ENCODE assay signal across 8 cellular contexts in the genomic region with DNA sequence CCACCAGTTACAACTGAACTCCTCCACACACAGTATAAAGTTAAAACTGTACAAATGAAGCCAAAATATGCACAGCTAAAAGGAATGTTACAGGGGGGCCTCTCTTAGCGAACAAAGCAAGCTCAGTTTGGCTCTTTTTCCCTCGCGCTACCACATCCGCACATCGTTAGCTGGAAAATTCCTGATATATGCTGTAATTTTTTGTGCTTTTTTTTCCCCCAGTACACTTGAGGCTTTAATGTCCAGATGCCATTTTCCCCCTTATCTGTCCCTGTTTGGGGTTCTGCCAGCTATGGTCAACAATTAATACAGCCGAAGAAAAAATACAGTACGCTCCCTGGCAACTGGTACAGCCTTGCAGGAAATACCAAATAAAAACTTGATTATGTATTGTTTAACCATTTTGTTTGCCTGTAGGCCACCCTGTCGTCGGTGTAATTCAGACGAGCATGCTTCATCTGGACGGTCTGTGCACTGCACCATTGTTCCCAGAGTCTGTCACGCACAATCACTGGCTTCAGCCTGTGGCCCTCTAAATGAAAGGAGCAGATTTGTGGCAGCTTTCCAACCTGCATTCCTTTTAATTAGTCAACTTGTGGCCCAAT.
DNase-seq lines count a peak whose midpoint lies in the region; ATAC-seq and TF ChIP-seq lines count a peak whose summit lies in the region.

No MANE protein-coding gene starts in this region.

- peak; percentile 17 for TF ChIP-seq CTCF in fibroblast of the aortic adventitia (IDR thresholded peaks at IDR 0.05; ENCODE audit: insufficient read depth, low read length)

- H3K4me3 ChIP-seq in fibroblast of the aortic adventitia (ENCODE audit: low read depth, low read length): peak overlapping the region; percentile 14

- ATAC-seq in GM21737 (IDR thresholded peaks at IDR 0.05; ENCODE audit: unreplicated experiment): no peak
- ATAC-seq in HG03097 (IDR thresholded peaks at IDR 0.05; ENCODE audit: low FRiP score, unreplicated experiment): no peak

- DNase-seq in AG20443 (ENCODE audit: low spot score) (peak; percentile 80), RPMI7951 (ENCODE audit: low read depth) (peak; percentile 95), fibroblast of the aortic adventitia (ENCODE audit: low read depth) (peak; percentile 94), occipital lobe (lab: John Stamatoyannopoulos, UW) (peak; percentile 32)
- no peak for DNase-seq in stimulated activated CD4-positive, alpha-beta T cell treated with anti-CD3 and anti-CD28 coated beads, Interleukin-4, amount 100 ng/mL, for 1 hour
- DNase-seq in activated CD4-positive, CD25-positive, alpha-beta regulatory T cell treated with anti-CD3 and anti-CD28 coated beads, Interleukin-2, amount 50 U/mL, for 72 hours: no peak

Comparison
In these comparisons a context has a peak if more than half of its experiments do, and no peak if none do; other contexts are left out.
1. DNase-seq: peak in AG20443 (single experiment), RPMI7951 (single experiment), fibroblast of the aortic adventitia (single experiment) and occipital lobe (single experiment); none in stimulated activated CD4-positive, alpha-beta T cell treated with anti-CD3 and anti-CD28 coated beads, Interleukin-4, amount 100 ng/mL, for 1 hour (single experiment) and activated CD4-positive, CD25-positive, alpha-beta regulatory T cell treated with anti-CD3 and anti-CD28 coated beads, Interleukin-2, amount 50 U/mL, for 72 hours (single experiment).